21 cellular contexts compared by ENCODE assay signal in the genomic region with DNA sequence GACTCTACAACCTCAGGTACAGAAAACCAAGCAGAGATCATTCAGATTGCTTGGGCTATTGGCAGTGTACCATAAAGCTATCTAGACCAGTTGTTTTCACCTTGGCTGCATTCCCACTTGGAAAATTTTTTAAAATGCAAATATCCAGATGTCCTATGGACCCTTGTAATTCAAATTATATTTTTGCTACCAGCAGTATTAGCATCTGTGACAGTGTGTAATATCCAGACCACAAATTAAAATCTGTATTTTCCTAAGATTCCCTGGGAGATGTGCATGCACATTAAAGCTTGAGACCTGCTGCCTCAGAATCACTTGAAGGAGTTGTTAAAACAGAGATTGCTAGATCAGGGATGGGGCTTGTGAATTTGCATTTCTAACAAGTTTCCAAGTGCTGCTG.
DNase-seq lines count a peak whose midpoint lies in the region; ATAC-seq, FAIRE-seq and TF ChIP-seq lines count a peak whose summit lies in the region.
"Had no signal": no experiment of that assay in that cellular context is flagged by ENCODE, and none has a peak within 500 bp of the region (broad histone marks: within the 10 kb centered on the region; RNA-seq: fewer than 3 reads in every experiment).

No MANE protein-coding gene starts in this region.

- no peaks in the 10 kb centered on the region for H3K36me3 Mint-ChIP-seq in neural progenitor cell
- H3K36me3 Mint-ChIP-seq in activated naive CD4-positive, alpha-beta T cell treated with anti-CD3 and anti-CD28 coated beads, Interleukin-2, amount 50 U/mL, for 72 hours, result no peaks in the 10 kb centered on the region
- H3K36me3 Mint-ChIP-seq: CD4-positive, alpha-beta memory T cell had no signal

- H3K4me1 ChIP-seq in A549, result peaks cover 28% of the 10 kb centered on the region
- H3K4me1 ChIP-seq in neural progenitor cell, result no peaks in the 10 kb centered on the region
- H3K4me1 ChIP-seq: Peyer's patch had no signal

- TF ChIP-seq RAD21 in A549 (conservative IDR thresholded peaks at IDR 0.05 in 1 of 2, IDR thresholded peaks at IDR 0.05 in 1 of 2), result no peak

- H3K79me2 ChIP-seq in neural progenitor cell (ENCODE audit: low read depth), result no peaks in the 10 kb centered on the region

- H3K9me3 ChIP-seq in A549 (no peaks in the 10 kb centered on the region), neural progenitor cell (ENCODE audit: low read depth) (no peaks in the 10 kb centered on the region)
- H3K9me3 ChIP-seq: Peyer's patch had no signal

- H3K4me3 Mint-ChIP-seq in neural progenitor cell, result no peak overlapping the region
- H3K4me3 Mint-ChIP-seq: CD4-positive, alpha-beta memory T cell had no signal

- DNase-seq in A549 (ENCODE audit: low read depth in 1 of 2, low spot score in 1 of 2), result no peak
- peak; percentile 11 to 66 for DNase-seq in NCI-H446 (lab: John Stamatoyannopoulos, UW)
- no peak for DNase-seq in neural progenitor cell (ENCODE audit: low spot score)
- no peak for DNase-seq in left colon
- DNase-seq in activated naive CD4-positive, alpha-beta T cell treated with anti-CD3 and anti-CD28 coated beads, Interleukin-2, amount 50 U/mL, for 72 hours (ENCODE audit: low spot score in 2 of 2), result no peak
- DNase-seq: C1 segment of cervical spinal cord; CD4-positive, alpha-beta memory T cell; COR-L47; DND-41; NCI-H1092 treated with DMSO at 0.1 percent for 48 hours; NCI-H1436; NCI-H1930; NCI-H2107; NCI-H526 treated with DMSO at 0.1 percent for 48 hours; Peyer's patch; SHP77 treated with DMSO at 0.1 percent for 48 hours; SW 1271 had no signal

- no peaks in the 10 kb centered on the region for H3K36me3 ChIP-seq in neural progenitor cell
- H3K36me3 ChIP-seq: Peyer's patch had no signal

- intact Hi-C loops in left colon (cut with DNase I, micrococcal nuclease), result no loop called here

- no peak for ATAC-seq in A549
- ATAC-seq in left colon, result no peak
- no peak for ATAC-seq in HG03045 (IDR thresholded peaks at IDR 0.05; ENCODE audit: unreplicated experiment)
- ATAC-seq in activated naive CD4-positive, alpha-beta T cell treated with anti-CD3 and anti-CD28 coated beads, Interleukin-2, amount 50 U/mL, for 72 hours, result no peak

- peak overlapping the region; percentile 55 to 60; a peak in 5 of 6 replicates for H3K27ac ChIP-seq in A549
- peak overlapping the region; percentile 34; the same call in 1 of the 2 replicates for H3K27ac ChIP-seq in VCaP
- H3K27ac ChIP-seq in neural progenitor cell, result no peak overlapping the region
- H3K27ac ChIP-seq: Peyer's patch had no signal

- CTCF ChIA-PET in A549 (lab: Yijun Ruan, JAX), result interaction anchor here (1.8 to 2.4 kb wide), 2 partner anchors 11 to 460 kb away, joined by 5 to 8 read pairs; no protein-coding TSS in a partner anchor

- TF ChIP-seq EP300 in A549 (IDR thresholded peaks at IDR 0.05), result no peak

- H3K27ac Mint-ChIP-seq in neural progenitor cell, result no peak overlapping the region
- H3K27ac Mint-ChIP-seq in activated naive CD4-positive, alpha-beta T cell treated with anti-CD3 and anti-CD28 coated beads, Interleukin-2, amount 50 U/mL, for 72 hours, result no peak overlapping the region
- H3K27ac Mint-ChIP-seq: CD4-positive, alpha-beta memory T cell had no signal

- no peaks in the 10 kb centered on the region for H3K4me1 Mint-ChIP-seq in neural progenitor cell
- H3K4me1 Mint-ChIP-seq: CD4-positive, alpha-beta memory T cell had no signal

- no peaks in the 10 kb centered on the region for H3F3A ChIP-seq in neural progenitor cell (ENCODE audit: low read depth)

- no peaks in the 10 kb centered on the region for H4K20me1 ChIP-seq in neural progenitor cell (ENCODE audit: low read depth)

- H3K4me2 ChIP-seq in A549 (peak overlapping the region; percentile 45), neural progenitor cell (no peak overlapping the region)

- no peak overlapping the region for H3K9ac ChIP-seq in neural progenitor cell

- TF ChIP-seq CTCF in A549 (IDR thresholded peaks at IDR 0.05), result no peak
- no peak for TF ChIP-seq CTCF in VCaP (conservative IDR thresholded peaks at IDR 0.05)
- TF ChIP-seq CTCF in neural progenitor cell (IDR thresholded peaks at IDR 0.05), result no peak

- no peaks in the 10 kb centered on the region for H3K9me3 Mint-ChIP-seq in neural progenitor cell
- peaks cover 13% of the 10 kb centered on the region in 2 donors for H3K9me3 Mint-ChIP-seq in activated naive CD4-positive, alpha-beta T cell treated with anti-CD3 and anti-CD28 coated beads, Interleukin-2, amount 50 U/mL, for 72 hours

- POLR2A ChIA-PET in A549 (lab: Yijun Ruan, JAX), result no interaction called here

- H3K4me3 ChIP-seq in A549 (no peak overlapping the region), neural progenitor cell (no peak overlapping the region)
- H3K4me3 ChIP-seq: Peyer's patch had no signal

- H3K27me3 ChIP-seq in neural progenitor cell, result no peaks in the 10 kb centered on the region
- H3K27me3 ChIP-seq: Peyer's patch had no signal

- no peaks in the 10 kb centered on the region for H3K27me3 Mint-ChIP-seq in neural progenitor cell (ENCODE audit: insufficient read depth, low read depth)
- H3K27me3 Mint-ChIP-seq: CD4-positive, alpha-beta memory T cell had no signal

- peak overlapping the region; percentile 32 for H2AFZ ChIP-seq in neural progenitor cell (replicated peaks)

- FAIRE-seq in A549 (lab: Jason Lieb, UNC), result no peak
- FAIRE-seq: GM12892, H54 had no signal

- TF ChIP-seq POLR2A in A549 (IDR thresholded peaks at IDR 0.05; ENCODE audit: low read length), result no peak

TF ChIP-seq in A549, 52 proteins besides CTCF, POLR2A, EP300 and RAD21:
- TF ChIP-seq BCL3 (IDR thresholded peaks at IDR 0.05), result no peak
- TF ChIP-seq CBX8 (IDR thresholded peaks at IDR 0.05), result no peak
- TF ChIP-seq KDM5A (IDR thresholded peaks at IDR 0.05), result no peak
- TF ChIP-seq ZNF302 (CRISPR knock-in tag; IDR thresholded peaks at IDR 0.05), result no peak
- TF ChIP-seq JUN (IDR thresholded peaks at IDR 0.05), result no peak
- TF ChIP-seq SREBF2 (IDR thresholded peaks at IDR 0.05), result no peak
- no peak for TF ChIP-seq CEBPB (IDR thresholded peaks at IDR 0.05)
- TF ChIP-seq ESRRA (IDR thresholded peaks at IDR 0.05; ENCODE audit: borderline replicate concordance, low read length), result no peak
- TF ChIP-seq FOXS1 (CRISPR knock-in tag; IDR thresholded peaks at IDR 0.05), result no peak
- no peak for TF ChIP-seq KDM1A (IDR thresholded peaks at IDR 0.05; ENCODE audit: low read depth)
- no peak for TF ChIP-seq RCOR1 (IDR thresholded peaks at IDR 0.05; ENCODE audit: low read depth, low read length)
- no peak for TF ChIP-seq RARB (CRISPR knock-in tag; IDR thresholded peaks at IDR 0.05)
- TF ChIP-seq HOXB5 (CRISPR knock-in tag; IDR thresholded peaks at IDR 0.05), result no peak
- TF ChIP-seq EHF (CRISPR knock-in tag; IDR thresholded peaks at IDR 0.05), result no peak

Comparison
In these comparisons a context has a peak if more than half of its experiments do, and no peak if none do; other contexts are left out.
1. DNase-seq: peak in NCI-H446 (2 of 2); none in A549 (0 of 2), neural progenitor cell (single experiment), left colon (0 of 2) and activated naive CD4-positive, alpha-beta T cell treated with anti-CD3 and anti-CD28 coated beads, Interleukin-2, amount 50 U/mL, for 72 hours (0 of 2).